In genomic region chr3:44624696-44625528, GRCh38 we compare ENCODE assay signal across 8 cellular contexts.
DNase-seq lines count a peak whose midpoint lies in the region; ATAC-seq and TF ChIP-seq lines count a peak whose summit lies in the region.

Gene ZNF197, plus strand, starts transcription at chr3:44625036. Its CDS starts 4,119 bp downstream, at chr3:44629155.

- peak within 1 kb of the TSS; percentile 61 for H3K4me3 ChIP-seq in AG09309 (ENCODE audit: control insufficient read depth, low read depth, low read length)
- peak within 1 kb of the TSS; percentile 88 for H3K4me3 ChIP-seq in choroid plexus epithelial cell (ENCODE audit: low read depth, low read length)

- H3K27ac ChIP-seq in layer of hippocampus (ENCODE audit: low read depth, low read length), result peak within 1 kb of the TSS; percentile 53

- peak; percentile 52 for DNase-seq in AG09309 (ENCODE audit: low read depth)
- DNase-seq in NCI-H345 (lab: John Stamatoyannopoulos, UW), result peak; percentile 90
- peak; percentile 66 for DNase-seq in activated CD4-positive, CD25-positive, alpha-beta regulatory T cell treated with anti-CD3 and anti-CD28 coated beads, Interleukin-2, amount 50 U/mL, for 72 hours
- DNase-seq in choroid plexus epithelial cell (ENCODE audit: low read depth), result peak; percentile 86
- DNase-seq in stimulated activated CD4-positive, alpha-beta T cell treated with anti-CD3 and anti-CD28 coated beads, Interleukin-1b, Interleukin-23, amount 100 ng/mL, for 4 hours (ENCODE audit: low read depth in 2 of 2), result peak; percentile 37 to 51

- peak; percentile 86 for ATAC-seq in GM18870 (IDR thresholded peaks at IDR 0.05; ENCODE audit: unreplicated experiment)
- ATAC-seq in HG03108 (IDR thresholded peaks at IDR 0.05; ENCODE audit: unreplicated experiment), result peak; percentile 85

- no peaks in the 10 kb centered on the region for H3K27me3 ChIP-seq in layer of hippocampus (ENCODE audit: control insufficient read depth, insufficient read depth, low read length)

- TF ChIP-seq CTCF in AG09309 (IDR thresholded peaks at IDR 0.05; ENCODE audit: control insufficient read depth, insufficient read depth, low read depth, low read length, missing control alignments), result no peak
- peak; percentile 12 for TF ChIP-seq CTCF in choroid plexus epithelial cell (conservative IDR thresholded peaks at IDR 0.05; ENCODE audit: low read depth, low read length)

Comparison
In these comparisons a context has a peak if more than half of its experiments do, and no peak if none do; other contexts are left out.
1. Peak in every context shown above with its lines: DNase-seq, ATAC-seq, H3K4me3 ChIP-seq and H3K27ac ChIP-seq.